In genomic region chr5:54469655-54470054, GRCh38 we compare ENCODE assay signal across 9 cellular contexts. TPM values are rescaled to one million over a fixed set of nuclear protein-coding genes. Genes with fewer than 3 reads are reported as not detected.
DNase-seq lines count a peak whose midpoint lies in the region; ATAC-seq and TF ChIP-seq lines count a peak whose summit lies in the region.
"Had no signal": no experiment of that assay in that cellular context is flagged by ENCODE, and none has a peak within 500 bp of the region (broad histone marks: within the 10 kb centered on the region; RNA-seq: fewer than 3 reads in every experiment).

No MANE protein-coding gene starts in this region.

- intact Hi-C loops in psoas muscle (cut with DNase I) (no loop called here), thyroid gland (cut with DNase I) (no loop called here)

- peaks cover 13% of the 10 kb centered on the region for H3K4me1 ChIP-seq in psoas muscle
- peaks cover 9 to 17% of the 10 kb centered on the region in 2 donors for H3K4me1 ChIP-seq in thyroid gland

- DNase-seq in activated CD8-positive, alpha-beta T cell treated with anti-CD3 and anti-CD28 coated beads, Interleukin-2, amount 10 ng/mL, durations not matched to agents 7 days and 5 days, result no peak
- DNase-seq in psoas muscle (no peak), thyroid gland (no peak), NCI-H1417 treated with DMSO at 0.1 percent for 48 hours (lab: John Stamatoyannopoulos, UW) (no peak), inferior parietal cortex (ENCODE audit: extremely low spot score) (no peak)
- no peak for DNase-seq in activated effector memory CD4-positive, alpha-beta T cell treated with Interleukin-2 at 50 U/mL for 16 hours

- peak; percentile 88 for ATAC-seq in GM19023 (IDR thresholded peaks at IDR 0.05; ENCODE audit: unreplicated experiment)
- ATAC-seq in HG02870 (IDR thresholded peaks at IDR 0.05; ENCODE audit: unreplicated experiment), result peak; percentile 96
- ATAC-seq in activated CD8-positive, alpha-beta T cell treated with anti-CD3 and anti-CD28 coated beads, Interleukin-2, amount 10 ng/mL, durations not matched to agents 7 days and 5 days, result no peak
- ATAC-seq in psoas muscle, result no peak
- ATAC-seq: Panc1 had no signal

- CTCF ChIA-PET in activated CD8-positive, alpha-beta T cell treated with anti-CD3 and anti-CD28 coated beads, Interleukin-2, amount 10 ng/mL, durations not matched to agents 7 days and 5 days (lab: Charles Lee), result interaction anchor here (1.0 to 1.3 kb wide), 2 partner anchors 19 to 21 kb away, joined by 3 read pairs; no protein-coding TSS in a partner anchor

- POLR2A ChIA-PET in activated CD8-positive, alpha-beta T cell treated with anti-CD3 and anti-CD28 coated beads, Interleukin-2, amount 10 ng/mL, durations not matched to agents 7 days and 5 days (lab: Charles Lee), result no interaction called here

- H3K9me3 Mint-ChIP-seq in activated CD8-positive, alpha-beta T cell treated with anti-CD3 and anti-CD28 coated beads, Interleukin-2, amount 10 ng/mL, durations not matched to agents 7 days and 5 days (ENCODE audit: insufficient read depth), result no peaks in the 10 kb centered on the region

- peak overlapping the region; percentile 22 for H3K4me3 Mint-ChIP-seq in activated CD8-positive, alpha-beta T cell treated with anti-CD3 and anti-CD28 coated beads, Interleukin-2, amount 10 ng/mL, durations not matched to agents 7 days and 5 days

- no peaks in the 10 kb centered on the region for H3K27me3 ChIP-seq in psoas muscle (ENCODE audit: insufficient read depth in 3 of 3, low read length in 2 of 3)
- H3K27me3 ChIP-seq in thyroid gland, result no peaks in the 10 kb centered on the region

- H3K27ac ChIP-seq in psoas muscle (peak overlapping the region; percentile 3), thyroid gland (peak overlapping the region in 1 of 3 donors; percentile 6)

- H3K36me3 Mint-ChIP-seq in activated CD8-positive, alpha-beta T cell treated with anti-CD3 and anti-CD28 coated beads, Interleukin-2, amount 10 ng/mL, durations not matched to agents 7 days and 5 days (ENCODE audit: low read depth), result no peaks in the 10 kb centered on the region

- TF ChIP-seq CTCF in psoas muscle (IDR thresholded peaks at IDR 0.05) (no peak), thyroid gland (IDR thresholded peaks at IDR 0.05) (no peak)

- H3K4me3 ChIP-seq in psoas muscle (peak overlapping the region; percentile 41), thyroid gland (replicated peaks in 1 of 3) (no peak overlapping the region)

- H3K36me3 ChIP-seq in psoas muscle (ENCODE audit: insufficient read depth in 1 of 2, low read depth in 1 of 2), result no peaks in the 10 kb centered on the region
- H3K36me3 ChIP-seq in thyroid gland, result no peaks in the 10 kb centered on the region

- H3K27me3 Mint-ChIP-seq in activated CD8-positive, alpha-beta T cell treated with anti-CD3 and anti-CD28 coated beads, Interleukin-2, amount 10 ng/mL, durations not matched to agents 7 days and 5 days (ENCODE audit: low read depth), result peaks cover 2% of the 10 kb centered on the region

- WGBS in psoas muscle, 3 donors, result 29 to 55% (median 38%) methylated on average over 3 of the region's 3 CpGs
- WGBS in thyroid gland, 2 donors, result 64 to 65% methylated on average over 3 of the region's 3 CpGs

- peaks cover 7% of the 10 kb centered on the region for H3K4me1 Mint-ChIP-seq in activated CD8-positive, alpha-beta T cell treated with anti-CD3 and anti-CD28 coated beads, Interleukin-2, amount 10 ng/mL, durations not matched to agents 7 days and 5 days (ENCODE audit: low read depth)

- H3K9me3 ChIP-seq in psoas muscle (no peaks in the 10 kb centered on the region), thyroid gland (no peaks in the 10 kb centered on the region)

- TF ChIP-seq POLR2A in thyroid gland (IDR thresholded peaks at IDR 0.05), result no peak

- H3K27ac Mint-ChIP-seq in activated CD8-positive, alpha-beta T cell treated with anti-CD3 and anti-CD28 coated beads, Interleukin-2, amount 10 ng/mL, durations not matched to agents 7 days and 5 days, result no peak overlapping the region

RNA-seq across cellular contexts. Expression of gene HSPB3, which starts 14.2 kb away (rescaled TPM):
- total RNA-seq in activated CD8-positive, alpha-beta T cell treated with anti-CD3 and anti-CD28 coated beads, Interleukin-2, amount 10 ng/mL, durations not matched to agents 7 days and 5 days, result not detected
- 100 to 1,000 TPM; 112 to 162 (median 151) TPM for total RNA-seq in psoas muscle
- polyA plus RNA-seq in psoas muscle, result 100 to 1,000 TPM in 1 of 3 donors, 10 to 100 TPM in 2; 37.7 to 139 (median 97.0) TPM
- not detected for total RNA-seq in thyroid gland

RNA-seq across cellular contexts. Expression of gene SNX18, which starts 47.9 kb away (rescaled TPM):
- total RNA-seq in activated CD8-positive, alpha-beta T cell treated with anti-CD3 and anti-CD28 coated beads, Interleukin-2, amount 10 ng/mL, durations not matched to agents 7 days and 5 days, result 10 to 100 TPM; 17.1 to 19.3 TPM
- total RNA-seq in psoas muscle, result 10 to 100 TPM in 3 of 4 donors, 1 to 10 TPM in 1; 9.1 to 13.0 (median 10.7) TPM
- polyA plus RNA-seq in psoas muscle, result 1 to 10 TPM; 3.9 to 6.9 (median 4.5) TPM
- 10 to 100 TPM; 50.4 to 89.4 (median 72.8) TPM for total RNA-seq in thyroid gland

Comparison
In these comparisons a context has a peak if more than half of its experiments do, and no peak if none do; other contexts are left out.
1. ATAC-seq: peak in GM19023 (single experiment) and HG02870 (single experiment); none in activated CD8-positive, alpha-beta T cell treated with anti-CD3 and anti-CD28 coated beads, Interleukin-2, amount 10 ng/mL, durations not matched to agents 7 days and 5 days (single experiment) and psoas muscle (0 of 4).
2. RNA of gene HSPB3, which starts 14.2 kb away (total RNA-seq): 112 to 162 TPM in psoas muscle; not detected in activated CD8-positive, alpha-beta T cell treated with anti-CD3 and anti-CD28 coated beads, Interleukin-2, amount 10 ng/mL, durations not matched to agents 7 days and 5 days and not detected in thyroid gland; every median in the first group is over 100 times any median in the second.